Comparison of ENCODE assay signal across 3 cellular contexts in genomic region chr21:45492765-45493164, GRCh38.
TF ChIP-seq lines count a peak whose summit lies in the region.

No MANE protein-coding gene starts in this region.

TF ChIP-seq in HepG2, 621 proteins besides CTCF, POLR2A, EP300 and RAD21:
- TF ChIP-seq ZNF546 (CRISPR knock-in tag; conservative IDR thresholded peaks at IDR 0.05) (no peak), AGO2 (optimal IDR thresholded peaks at IDR 0.05; ENCODE audit: low read depth, low read length) (peak; percentile 83)

TF ChIP-seq in K562, 482 proteins besides CTCF, POLR2A, EP300 and RAD21:
- TF ChIP-seq POLR2G (IDR thresholded peaks at IDR 0.05; ENCODE audit: low read depth, low read length) (0 out of 2 replicates have a peak, but pooled peaks have one; percentile 7), ELK1 (CRISPR knock-in tag; IDR thresholded peaks at IDR 0.05) (no peak)

TF ChIP-seq in H1, 55 proteins besides CTCF, POLR2A, EP300 and RAD21:
- TF ChIP-seq TBP (IDR thresholded peaks at IDR 0.05; ENCODE audit: low read depth, low read length) (no peak), MAFK (IDR thresholded peaks at IDR 0.05; ENCODE audit: low read depth, low read length) (no peak), RNF2 (IDR thresholded peaks at IDR 0.05; ENCODE audit: borderline replicate concordance, low read depth, low read length, missing control alignments, poor library complexity, severe bottlenecking) (no peak), TCF12 (IDR thresholded peaks at IDR 0.05; ENCODE audit: low read depth, low read length) (no peak)
